In genomic region chr4:185203380-185204237, GRCh38 we compare ENCODE assay signal across 8 cellular contexts. TPM values are rescaled to one million over a fixed set of nuclear protein-coding genes. Genes with fewer than 3 reads are reported as not detected.
A peak's percentile ranks its signal among the peaks of the same experiment; 100 is the strongest.
DNase-seq lines count a peak whose midpoint lies in the region; ATAC-seq and TF ChIP-seq lines count a peak whose summit lies in the region.

CFAP97 (minus strand) TSS chr4:185204000; CDS start chr4:185191196, 12,804 bp downstream.

- H3K4me3 Mint-ChIP-seq in activated CD4-positive, alpha-beta T cell treated with anti-CD3 and anti-CD28 coated beads, Interleukin-2, amount 10 ng/mL, durations not matched to agents 24 days and 14 days = peak within 1 kb of the TSS; percentile 97

- H3K4me3 ChIP-seq in coronary artery = peak within 1 kb of the TSS; percentile 94

- H3K36me3 Mint-ChIP-seq in activated CD4-positive, alpha-beta T cell treated with anti-CD3 and anti-CD28 coated beads, Interleukin-2, amount 10 ng/mL, durations not matched to agents 24 days and 14 days (ENCODE audit: low read depth) = peaks cover 18% of the 10 kb centered on the region

- intact Hi-C loops in activated CD4-positive, alpha-beta T cell treated with anti-CD3 and anti-CD28 coated beads, Interleukin-2, amount 10 ng/mL, durations not matched to agents 24 days and 14 days (cut with micrococcal nuclease) = loop anchor here (1.0 to 10.0 kb wide), 7 partner anchors 193 to 1701 kb away; partner anchors contain the start of genes ACSL1, ANKRD37, CENPU and CYP4V2

- DNase-seq in AG08396 (ENCODE audit: low spot score) (peak; percentile 97), NCI-H446 treated with DMSO at 0.1 percent for 48 hours (lab: John Stamatoyannopoulos, UW) (peak; percentile 77), coronary artery (ENCODE audit: low spot score) (peak; percentile 94), left kidney (ENCODE audit: low read depth, low spot score) (peak; percentile 94)
- peak; percentile 95 for DNase-seq in activated CD4-positive, alpha-beta T cell treated with anti-CD3 and anti-CD28 coated beads, Interleukin-2, amount 10 ng/mL, durations not matched to agents 24 days and 14 days
- DNase-seq in stimulated activated CD4-positive, alpha-beta T cell treated with anti-CD3 and anti-CD28 coated beads, Interleukin-1b, Interleukin-23, amount 100 ng/mL, for 4 hours (ENCODE audit: low read depth in 2 of 2) = peak; percentile 76

- H3K9me3 Mint-ChIP-seq in activated CD4-positive, alpha-beta T cell treated with anti-CD3 and anti-CD28 coated beads, Interleukin-2, amount 10 ng/mL, durations not matched to agents 24 days and 14 days = no peaks in the 10 kb centered on the region

- ATAC-seq in GM18861 (IDR thresholded peaks at IDR 0.05; ENCODE audit: unreplicated experiment) (peak; percentile 69), HG03095 (IDR thresholded peaks at IDR 0.05; ENCODE audit: unreplicated experiment) (peak; percentile 64)

- peaks cover 36% of the 10 kb centered on the region for H3K4me1 Mint-ChIP-seq in activated CD4-positive, alpha-beta T cell treated with anti-CD3 and anti-CD28 coated beads, Interleukin-2, amount 10 ng/mL, durations not matched to agents 24 days and 14 days

- peak within 1 kb of the TSS; percentile 99 for H3K27ac Mint-ChIP-seq in activated CD4-positive, alpha-beta T cell treated with anti-CD3 and anti-CD28 coated beads, Interleukin-2, amount 10 ng/mL, durations not matched to agents 24 days and 14 days

- no peaks in the 10 kb centered on the region for H3K27me3 Mint-ChIP-seq in activated CD4-positive, alpha-beta T cell treated with anti-CD3 and anti-CD28 coated beads, Interleukin-2, amount 10 ng/mL, durations not matched to agents 24 days and 14 days

- TF ChIP-seq CTCF in coronary artery (IDR thresholded peaks at IDR 0.05) = no peak

- H3K27ac ChIP-seq in coronary artery = peak within 1 kb of the TSS; percentile 99

RNA-seq across cellular contexts. Expression of gene CFAP97, which starts in this region (rescaled TPM):
- total RNA-seq in activated CD4-positive, alpha-beta T cell treated with anti-CD3 and anti-CD28 coated beads, Interleukin-2, amount 10 ng/mL, durations not matched to agents 24 days and 14 days = 56.6 and 59.3 TPM in 2 replicates

Comparison
In these comparisons a context has a peak if more than half of its experiments do, and no peak if none do; other contexts are left out.
1. Peak in every context shown above with its lines: DNase-seq, ATAC-seq, H3K4me3 ChIP-seq and H3K27ac ChIP-seq.